ENCODE assay signal across 8 cellular contexts in genomic region chr19:41957161-41957837, GRCh38. TPM values are rescaled to one million over a fixed set of nuclear protein-coding genes. Genes with fewer than 3 reads are reported as not detected.
DNase-seq lines count a peak whose midpoint lies in the region; ATAC-seq and TF ChIP-seq lines count a peak whose summit lies in the region.

No MANE protein-coding gene starts in this region.

- no peak for TF ChIP-seq EP300 in transverse colon (IDR thresholded peaks at IDR 0.05; ENCODE audit: low read depth)

- 40 to 68% methylated on average over 2 to 11 of the region's 11 CpGs for WGBS in transverse colon (ENCODE audit: low coverage in 1 of 2), 2 donors

- intact Hi-C loops in Right ventricle myocardium inferior (cut with DNase I) = loop anchor here (5.0 kb wide), 1 partner anchor 95 kb away; the partner anchor contains the start of gene RPS19
- intact Hi-C loops in lower lobe of right lung (cut with DNase I) = no loop called here
- intact Hi-C loops in transverse colon (cut with DNase I; ENCODE audit: low total_unique reads) = loop anchor here (5.0 kb wide), 1 partner anchor 85 kb away; no protein-coding TSS in a partner anchor

- no peaks in the 10 kb centered on the region for H3K9me3 Mint-ChIP-seq in activated naive CD8-positive, alpha-beta T cell treated with anti-CD3 and anti-CD28 coated beads, Interleukin-2, amount 10 ng/mL, durations not matched to agents 7 days and 5 days

- TF ChIP-seq POLR2A in transverse colon (IDR thresholded peaks at IDR 0.05) = peak; percentile 17

- H3K27me3 ChIP-seq in right atrium auricular region (no peaks in the 10 kb centered on the region), lower lobe of right lung (ENCODE audit: low read depth) (no peaks in the 10 kb centered on the region), transverse colon (no peaks in the 10 kb centered on the region)

- H3K4me1 Mint-ChIP-seq in activated naive CD8-positive, alpha-beta T cell treated with anti-CD3 and anti-CD28 coated beads, Interleukin-2, amount 10 ng/mL, durations not matched to agents 7 days and 5 days = peaks cover 15% of the 10 kb centered on the region

- DNase-seq in Right ventricle myocardium inferior (ENCODE audit: missing footprints) (peak; percentile 56), right atrium auricular region (ENCODE audit: low spot score) (no peak), lower lobe of right lung (no peak), transverse colon (peak; percentile 79), NCI-H345 (lab: John Stamatoyannopoulos, UW) (no peak)
- DNase-seq in activated naive CD8-positive, alpha-beta T cell treated with anti-CD3 and anti-CD28 coated beads, Interleukin-2, amount 10 ng/mL, durations not matched to agents 7 days and 5 days = no peak

- H3K4me1 ChIP-seq in right atrium auricular region (peaks cover 0 to 19% of the 10 kb centered on the region in 2 donors), lower lobe of right lung (peaks cover 20% of the 10 kb centered on the region), transverse colon (peaks cover 10 to 31% (median 15%) of the 10 kb centered on the region in 4 donors)

- TF ChIP-seq CTCF in right atrium auricular region (IDR thresholded peaks at IDR 0.05) (no peak), lower lobe of right lung (IDR thresholded peaks at IDR 0.05) (no peak), transverse colon (IDR thresholded peaks at IDR 0.05) (no peak)

- H3K36me3 Mint-ChIP-seq in activated naive CD8-positive, alpha-beta T cell treated with anti-CD3 and anti-CD28 coated beads, Interleukin-2, amount 10 ng/mL, durations not matched to agents 7 days and 5 days = no peaks in the 10 kb centered on the region

- POLR2A ChIA-PET in activated naive CD8-positive, alpha-beta T cell treated with anti-CD3 and anti-CD28 coated beads, Interleukin-2, amount 10 ng/mL, durations not matched to agents 7 days and 5 days (lab: Charles Lee) = interaction anchor here (0.6 to 4.0 kb wide), 5 partner anchors 16 to 522 kb away, joined by 3 to 25 read pairs (median 5); partner anchors contain the start of genes CD79A and RPS19

- no peaks in the 10 kb centered on the region for H3K27me3 Mint-ChIP-seq in activated naive CD8-positive, alpha-beta T cell treated with anti-CD3 and anti-CD28 coated beads, Interleukin-2, amount 10 ng/mL, durations not matched to agents 7 days and 5 days

- in situ Hi-C loops in transverse colon (cut with MboI; ENCODE audit: low pct_ligation_motif_present in 1 of 4, low pct_unique_long_range_greater_than_20kb in 1 of 4, low sequenced_read_pairs in 3 of 4) = loop anchor here in 1 of 4 donors (10.0 kb wide), 1 partner anchor 82 kb away; the partner anchor contains the start of gene CD79A

- no peak overlapping the region for H3K27ac Mint-ChIP-seq in activated naive CD8-positive, alpha-beta T cell treated with anti-CD3 and anti-CD28 coated beads, Interleukin-2, amount 10 ng/mL, durations not matched to agents 7 days and 5 days

- H3K4me3 ChIP-seq in right atrium auricular region (no peak overlapping the region), lower lobe of right lung (peak overlapping the region; percentile 78), transverse colon (peak overlapping the region in 3 of 4 donors; percentile 9 to 37 (median 20))

- H3K4me3 Mint-ChIP-seq in activated naive CD8-positive, alpha-beta T cell treated with anti-CD3 and anti-CD28 coated beads, Interleukin-2, amount 10 ng/mL, durations not matched to agents 7 days and 5 days = peak overlapping the region; percentile 99

- H3K27ac ChIP-seq in right atrium auricular region (peak overlapping the region in 1 of 2 donors; percentile 90), lower lobe of right lung (peak overlapping the region; percentile 91), transverse colon (peak overlapping the region; percentile 95 to 97 (median 97))

- H3K36me3 ChIP-seq in right atrium auricular region (no peaks in the 10 kb centered on the region), lower lobe of right lung (peaks cover 15% of the 10 kb centered on the region), transverse colon (no peaks in the 10 kb centered on the region)

- ATAC-seq in Right ventricle myocardium inferior (no peak), lower lobe of right lung (no peak), HG03457 (IDR thresholded peaks at IDR 0.05; ENCODE audit: unreplicated experiment) (no peak), GM21737 (IDR thresholded peaks at IDR 0.05; ENCODE audit: unreplicated experiment) (no peak)
- no peak for ATAC-seq in activated naive CD8-positive, alpha-beta T cell treated with anti-CD3 and anti-CD28 coated beads, Interleukin-2, amount 10 ng/mL, durations not matched to agents 7 days and 5 days (ENCODE audit: low read depth)

- no peaks in the 10 kb centered on the region for H3K9me3 ChIP-seq in right atrium auricular region
- no peaks in the 10 kb centered on the region for H3K9me3 ChIP-seq in lower lobe of right lung
- no peaks in the 10 kb centered on the region for H3K9me3 ChIP-seq in transverse colon

RNA-seq across cellular contexts. Expression of gene RABAC1, which starts 1.8 kb away (rescaled TPM):
- total RNA-seq in Right ventricle myocardium inferior = 68.4 TPM
- total RNA-seq in right atrium auricular region = 100 to 1,000 TPM; 123 to 167 TPM
- total RNA-seq in activated naive CD8-positive, alpha-beta T cell treated with anti-CD3 and anti-CD28 coated beads, Interleukin-2, amount 10 ng/mL, durations not matched to agents 7 days and 5 days = 10 to 100 TPM; 85.3 to 87.3 TPM
- total RNA-seq in lower lobe of right lung = 132 TPM
- 100 to 1,000 TPM in 3 of 4 donors, 10 to 100 TPM in 1; 75.6 to 235 (median 165) TPM for total RNA-seq in transverse colon

RNA-seq across cellular contexts. Expression of gene ERFL, which starts 29.1 kb away (rescaled TPM):
- total RNA-seq in Right ventricle myocardium inferior = not detected
- not detected for total RNA-seq in right atrium auricular region
- total RNA-seq in activated naive CD8-positive, alpha-beta T cell treated with anti-CD3 and anti-CD28 coated beads, Interleukin-2, amount 10 ng/mL, durations not matched to agents 7 days and 5 days = 1 to 10 TPM; 4.3 to 4.5 TPM
- total RNA-seq in lower lobe of right lung = 0.41 TPM
- total RNA-seq in transverse colon = 1 to 10 TPM in 2 of 4 donors, under 1 TPM in 2; 0.27 to 1.9 (median 0.95) TPM

RNA-seq across cellular contexts. Expression of gene ATP1A3, which starts 36.7 kb away (rescaled TPM):
- 342 TPM for total RNA-seq in Right ventricle myocardium inferior
- total RNA-seq in right atrium auricular region = 100 to 1,000 TPM in 1 of 2 donors, 10 to 100 TPM in 1; 81.4 to 223 TPM
- 1 to 10 TPM; 4.5 to 7.1 TPM for total RNA-seq in activated naive CD8-positive, alpha-beta T cell treated with anti-CD3 and anti-CD28 coated beads, Interleukin-2, amount 10 ng/mL, durations not matched to agents 7 days and 5 days
- total RNA-seq in lower lobe of right lung = 0.97 TPM
- 1 to 10 TPM in 2 of 4 donors, under 1 TPM in 1, not detected in 1; 0.20 to 1.1 (median 1.1) TPM for total RNA-seq in transverse colon

Comparison
In these comparisons a context has a peak if more than half of its experiments do, and no peak if none do; other contexts are left out.
1. DNase-seq: peak in Right ventricle myocardium inferior (single experiment) and transverse colon (single experiment); none in right atrium auricular region (single experiment), activated naive CD8-positive, alpha-beta T cell treated with anti-CD3 and anti-CD28 coated beads, Interleukin-2, amount 10 ng/mL, durations not matched to agents 7 days and 5 days (single experiment), lower lobe of right lung (single experiment) and NCI-H345 (single experiment).
2. H3K4me3 ChIP-seq: peak in lower lobe of right lung (single experiment) and transverse colon (3 of 4); none in right atrium auricular region (0 of 2).
3. RNA of gene ATP1A3, which starts 36.7 kb away (total RNA-seq): 342 TPM in Right ventricle myocardium inferior (single experiment) and 81.4 to 223 TPM in right atrium auricular region; 4.5 to 7.1 TPM in activated naive CD8-positive, alpha-beta T cell treated with anti-CD3 and anti-CD28 coated beads, Interleukin-2, amount 10 ng/mL, durations not matched to agents 7 days and 5 days, 0.20 to 1.1 TPM in transverse colon and 0.97 TPM in lower lobe of right lung (single experiment); every median in the first group is over 10 times any median in the second.